9 cellular contexts compared by ENCODE assay signal in the genomic region with DNA sequence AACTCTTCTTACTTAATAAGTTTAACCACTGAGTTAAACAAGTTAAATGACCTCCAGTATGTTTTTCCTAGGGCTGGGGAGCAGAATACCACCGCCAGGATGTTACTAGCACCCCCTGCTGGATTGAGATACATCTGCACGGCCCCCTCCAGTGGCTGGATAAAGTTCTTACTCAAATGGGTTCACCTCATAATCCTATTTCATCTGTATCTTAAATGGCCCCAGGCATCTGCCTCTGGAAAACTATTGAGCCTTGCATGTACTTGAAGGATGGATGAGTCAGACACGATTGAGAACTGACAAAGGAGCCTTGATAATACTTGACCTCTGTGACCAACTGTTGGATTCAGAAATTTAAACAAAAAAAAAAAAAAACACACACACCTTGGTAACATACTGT.
DNase-seq lines count a peak whose midpoint lies in the region; ATAC-seq and TF ChIP-seq lines count a peak whose summit lies in the region.
"Had no signal": no experiment of that assay in that cellular context is flagged by ENCODE, and none has a peak within 500 bp of the region (broad histone marks: within the 10 kb centered on the region; RNA-seq: fewer than 3 reads in every experiment).

No MANE protein-coding gene starts in this region.

- peak; percentile 77 for TF ChIP-seq CTCF in DND-41 (IDR thresholded peaks at IDR 0.05; ENCODE audit: borderline replicate concordance, extremely low read depth, low read length, poor library complexity, severe bottlenecking)
- TF ChIP-seq CTCF in cardiac muscle cell (IDR thresholded peaks at IDR 0.05; ENCODE audit: low read depth, low read length), result peak; percentile 97

- H3K9me3 ChIP-seq in DND-41 (ENCODE audit: insufficient read depth, low read length, severe bottlenecking) (no peaks in the 10 kb centered on the region), cardiac muscle cell (ENCODE audit: low read depth) (no peaks in the 10 kb centered on the region)

- H3K4me1 Mint-ChIP-seq in activated naive CD4-positive, alpha-beta T cell treated with anti-CD3 and anti-CD28 coated beads, Interleukin-2, amount 10 ng/mL, durations not matched to agents 7 days and 5 days, result no peaks in the 10 kb centered on the region

- no peak overlapping the region for H2AFZ ChIP-seq in DND-41 (ENCODE audit: low read depth, low read length)

- H3K9ac ChIP-seq in DND-41 (ENCODE audit: low read depth, low read length), result no peak overlapping the region

- H3K79me2 ChIP-seq in DND-41 (ENCODE audit: insufficient read depth, low read length), result no peaks in the 10 kb centered on the region

- peak; percentile 84 for ATAC-seq in DND-41 (ENCODE audit: insufficient read depth, low read depth)
- ATAC-seq in GM21390 (IDR thresholded peaks at IDR 0.05; ENCODE audit: unreplicated experiment), result peak; percentile 82

- H3K4me3 ChIP-seq in DND-41 (ENCODE audit: low read depth in 1 of 2, low read length in 2 of 2), result no peak overlapping the region
- no peak overlapping the region for H3K4me3 ChIP-seq in cardiac muscle cell

- H3K27me3 Mint-ChIP-seq in activated naive CD4-positive, alpha-beta T cell treated with anti-CD3 and anti-CD28 coated beads, Interleukin-2, amount 10 ng/mL, durations not matched to agents 7 days and 5 days, result no peaks in the 10 kb centered on the region

- H3K27me3 ChIP-seq in DND-41 (ENCODE audit: insufficient read depth, low read length, poor library complexity) (peaks cover 3% of the 10 kb centered on the region), cardiac muscle cell (no peaks in the 10 kb centered on the region)

- DNase-seq in DND-41 (peak; percentile 53), HPDE6-E6E7 (ENCODE audit: extremely low spot score) (peak; percentile 46), RPMI7951 (ENCODE audit: low read depth) (peak; percentile 62), cardiac muscle cell (ENCODE audit: low read depth in 1 of 2, low spot score in 1 of 2) (peak; percentile 71 to 83), renal cortical epithelial cell (ENCODE audit: low read depth) (peak; percentile 65), DMS114 treated with DMSO at 0.1 percent for 48 hours (lab: John Stamatoyannopoulos, UW; ENCODE audit: unreplicated experiment) (no peak)
- DNase-seq in activated naive CD4-positive, alpha-beta T cell treated with anti-CD3 and anti-CD28 coated beads, Interleukin-2, amount 10 ng/mL, durations not matched to agents 7 days and 5 days, result peak; percentile 64

- no peak overlapping the region for H3K4me2 ChIP-seq in DND-41 (ENCODE audit: insufficient read depth, low read length)

- H3K27ac Mint-ChIP-seq in activated naive CD4-positive, alpha-beta T cell treated with anti-CD3 and anti-CD28 coated beads, Interleukin-2, amount 10 ng/mL, durations not matched to agents 7 days and 5 days, result no peak overlapping the region
- H3K27ac Mint-ChIP-seq: activated naive CD4-positive, alpha-beta T cell treated with anti-CD3 and anti-CD28 coated beads, Interleukin-2, amount 50 U/mL, for 24 hours had no signal

- H3K36me3 ChIP-seq in DND-41 (ENCODE audit: insufficient read depth, low read length), result no peaks in the 10 kb centered on the region
- peaks cover 16% of the 10 kb centered on the region for H3K36me3 ChIP-seq in cardiac muscle cell

- CTCF ChIA-PET in activated naive CD4-positive, alpha-beta T cell treated with anti-CD3 and anti-CD28 coated beads, Interleukin-2, amount 10 ng/mL, durations not matched to agents 7 days and 5 days (lab: Charles Lee), result interaction anchor here (0.8 to 2.4 kb wide), 13 partner anchors 52 to 1384 kb away, joined by 3 to 30 read pairs (median 4); no protein-coding TSS in a partner anchor

- H4K20me1 ChIP-seq in DND-41 (ENCODE audit: insufficient read depth, low read length), result no peaks in the 10 kb centered on the region

- H3K4me3 Mint-ChIP-seq in activated naive CD4-positive, alpha-beta T cell treated with anti-CD3 and anti-CD28 coated beads, Interleukin-2, amount 10 ng/mL, durations not matched to agents 7 days and 5 days, result no peak overlapping the region
- H3K4me3 Mint-ChIP-seq: activated naive CD4-positive, alpha-beta T cell treated with anti-CD3 and anti-CD28 coated beads, Interleukin-2, amount 50 U/mL, for 24 hours had no signal

- H3K36me3 Mint-ChIP-seq in activated naive CD4-positive, alpha-beta T cell treated with anti-CD3 and anti-CD28 coated beads, Interleukin-2, amount 10 ng/mL, durations not matched to agents 7 days and 5 days, result no peaks in the 10 kb centered on the region
- H3K36me3 Mint-ChIP-seq: activated naive CD4-positive, alpha-beta T cell treated with anti-CD3 and anti-CD28 coated beads, Interleukin-2, amount 50 U/mL, for 24 hours had no signal

- H3K4me1 ChIP-seq in DND-41 (ENCODE audit: insufficient read depth, low read length) (no peaks in the 10 kb centered on the region), cardiac muscle cell (ENCODE audit: low read depth) (no peaks in the 10 kb centered on the region)

- no peaks in the 10 kb centered on the region for H3K9me3 Mint-ChIP-seq in activated naive CD4-positive, alpha-beta T cell treated with anti-CD3 and anti-CD28 coated beads, Interleukin-2, amount 10 ng/mL, durations not matched to agents 7 days and 5 days
- H3K9me3 Mint-ChIP-seq: activated naive CD4-positive, alpha-beta T cell treated with anti-CD3 and anti-CD28 coated beads, Interleukin-2, amount 50 U/mL, for 24 hours had no signal

- H3K27ac ChIP-seq in DND-41 (ENCODE audit: low read length), result no peak overlapping the region
- no peak overlapping the region for H3K27ac ChIP-seq in cardiac muscle cell
